ENCODE assay signal across 9 cellular contexts in the genomic region with DNA sequence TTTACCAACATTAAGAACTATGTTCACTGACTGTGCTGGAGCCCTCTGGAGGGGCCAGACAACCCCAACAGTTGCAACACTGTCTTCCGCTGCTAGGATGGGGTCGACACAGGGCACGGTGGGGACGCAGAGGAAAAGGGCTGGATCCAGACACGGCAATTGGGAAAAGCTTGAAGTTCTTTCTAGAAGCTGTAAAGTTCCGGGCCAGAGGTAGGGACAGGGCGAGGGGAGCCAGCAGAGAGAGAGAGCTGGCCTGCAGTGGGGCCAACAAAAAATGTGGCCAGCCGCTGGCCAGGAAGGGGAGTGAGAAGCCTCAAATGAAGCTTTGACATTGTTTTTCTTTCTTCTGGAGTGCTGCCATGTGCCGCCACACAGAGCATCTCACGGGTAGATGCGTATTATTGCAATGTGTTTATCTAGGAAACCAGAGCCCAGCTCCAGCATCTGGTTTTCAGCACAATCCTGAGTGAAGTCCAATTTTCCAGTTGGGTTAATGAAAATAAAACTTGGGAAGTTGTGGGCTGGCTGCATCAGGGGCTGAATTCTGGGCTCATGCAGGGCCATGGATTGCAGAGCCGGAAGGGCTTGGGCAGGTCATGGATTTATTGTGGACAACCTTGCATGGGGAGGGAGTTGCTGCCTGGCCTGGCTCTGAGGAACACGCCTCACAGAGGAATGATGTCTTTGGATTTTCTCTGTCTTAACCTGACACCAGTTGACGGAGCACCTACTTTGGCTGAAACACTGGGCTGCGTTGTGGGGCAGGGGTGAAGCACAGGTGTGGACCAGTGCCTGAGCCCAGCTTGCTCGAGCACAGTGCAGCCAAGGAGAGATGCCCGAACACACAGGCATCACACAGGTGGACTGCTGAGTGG.
DNase-seq lines count a peak whose midpoint lies in the region; ATAC-seq and TF ChIP-seq lines count a peak whose summit lies in the region.
"Had no signal": no experiment of that assay in that cellular context is flagged by ENCODE, and none has a peak within 500 bp of the region (broad histone marks: within the 10 kb centered on the region; RNA-seq: fewer than 3 reads in every experiment).

No MANE protein-coding gene starts in this region.

- no peak for TF ChIP-seq CTCF in colonic mucosa (IDR thresholded peaks at IDR 0.05)
- TF ChIP-seq CTCF in lung (IDR thresholded peaks at IDR 0.05; ENCODE audit: control extremely low read depth, extremely low read depth) = no peak

- 60 to 70% methylated on average over 17 of the region's 17 CpGs for WGBS in lung, 2 donors

- no peaks in the 10 kb centered on the region for H3K9me3 ChIP-seq in colonic mucosa
- H3K9me3 ChIP-seq in lung (ENCODE audit: control insufficient read depth in 2 of 2, insufficient read depth in 1 of 2, low read length in 1 of 2) = peaks cover 0 to 2% of the 10 kb centered on the region in 2 donors
- no peaks in the 10 kb centered on the region for H3K9me3 ChIP-seq in subcutaneous abdominal adipose tissue (ENCODE audit: control insufficient read depth in 5 of 5, low read length in 5 of 5)

- H3K27ac ChIP-seq in colonic mucosa (peak overlapping the region; percentile 47), lung (ENCODE audit: low read depth in 1 of 2, low read length in 1 of 2) (peak overlapping the region in 1 of 2 donors; percentile 76), subcutaneous abdominal adipose tissue (ENCODE audit: low read depth, low read length) (peak overlapping the region; percentile 69)

- no peak overlapping the region for H3K4me3 ChIP-seq in colonic mucosa
- no peak overlapping the region for H3K4me3 ChIP-seq in lung
- no peak overlapping the region for H3K4me3 ChIP-seq in subcutaneous abdominal adipose tissue (ENCODE audit: low read depth in 1 of 5, low read length in 5 of 5)

- DNase-seq in H4 (ENCODE audit: low spot score) (peak; percentile 53), colonic mucosa (peak; percentile 38), lung (ENCODE audit: low spot score) (no peak), NCI-H2171 treated with DMSO at 0.1 percent for 48 hours (lab: John Stamatoyannopoulos, UW) (no peak), NCI-H226 (no peak)
- DNase-seq in stimulated activated naive CD4-positive, alpha-beta T cell treated with Interleukin-2 at 50 U/mL for 16 hours (lab: John Stamatoyannopoulos, UW) = no peak
- DNase-seq: activated CD8-positive, alpha-beta T cell treated with anti-CD3 and anti-CD28 coated beads, Interleukin-2, amount 10 ng/mL, durations not matched to agents 7 days and 5 days had no signal

- ATAC-seq in lung (ENCODE audit: insufficient read depth, low FRiP score) (peak; percentile 63), HG03025 (IDR thresholded peaks at IDR 0.05; ENCODE audit: low FRiP score, unreplicated experiment) (no peak)
- ATAC-seq: activated CD8-positive, alpha-beta T cell treated with anti-CD3 and anti-CD28 coated beads, Interleukin-2, amount 10 ng/mL, durations not matched to agents 7 days and 5 days had no signal

- no peak overlapping the region for H3K9ac ChIP-seq in colonic mucosa (ENCODE audit: low read depth in 2 of 2, low read length in 2 of 2)
- no peak overlapping the region for H3K9ac ChIP-seq in subcutaneous abdominal adipose tissue (ENCODE audit: low read length in 5 of 5)

- H3K4me1 ChIP-seq in colonic mucosa = no peaks in the 10 kb centered on the region
- peaks cover 0 to 10% of the 10 kb centered on the region in 2 donors for H3K4me1 ChIP-seq in lung (ENCODE audit: control insufficient read depth in 2 of 2, insufficient read depth in 2 of 2, low read length in 2 of 2)
- H3K4me1 ChIP-seq in subcutaneous abdominal adipose tissue (ENCODE audit: control insufficient read depth in 5 of 5, insufficient read depth in 5 of 5, low read length in 5 of 5) = peaks cover 7 to 55% (median 44%) of the 10 kb centered on the region in 5 donors

- H3K36me3 ChIP-seq in colonic mucosa = no peaks in the 10 kb centered on the region
- no peaks in the 10 kb centered on the region for H3K36me3 ChIP-seq in lung (ENCODE audit: control insufficient read depth in 2 of 2, insufficient read depth in 2 of 2, low read length in 2 of 2)
- H3K36me3 ChIP-seq in subcutaneous abdominal adipose tissue (ENCODE audit: control insufficient read depth in 5 of 5, insufficient read depth in 5 of 5, low read length in 5 of 5) = no peaks in the 10 kb centered on the region

- intact Hi-C loops in colonic mucosa (cut with DNase I) = no loop called here

- H3K27me3 ChIP-seq in colonic mucosa (no peaks in the 10 kb centered on the region), lung (ENCODE audit: control insufficient read depth, insufficient read depth) (no peaks in the 10 kb centered on the region), subcutaneous abdominal adipose tissue (ENCODE audit: control insufficient read depth in 5 of 5, insufficient read depth in 4 of 5, low read length in 5 of 5) (no peaks in the 10 kb centered on the region)

Comparison
In these comparisons a context has a peak if more than half of its experiments do, and no peak if none do; other contexts are left out.
1. DNase-seq: peak in H4 (single experiment) and colonic mucosa (single experiment); none in lung (single experiment), stimulated activated naive CD4-positive, alpha-beta T cell treated with Interleukin-2 at 50 U/mL for 16 hours (single experiment), NCI-H2171 treated with DMSO at 0.1 percent for 48 hours (single experiment) and NCI-H226 (single experiment).